Comparison of ENCODE assay signal across 8 cellular contexts in genomic region chr18:32049393-32050161, GRCh38. TPM values are rescaled to one million over a fixed set of nuclear protein-coding genes. Genes with fewer than 3 reads are reported as not detected.
DNase-seq lines count a peak whose midpoint lies in the region; ATAC-seq, FAIRE-seq and TF ChIP-seq lines count a peak whose summit lies in the region.

No MANE protein-coding gene starts in this region.

- CTCF ChIA-PET in CD8-positive, alpha-beta memory T cell (lab: Charles Lee) = interaction anchor here (0.9 to 2.5 kb wide), 5 partner anchors 9 to 72 kb away, joined by 4 to 16 read pairs (median 6); partner anchors contain the start of gene RNF125

- intact Hi-C loops in right cardiac atrium (cut with DNase I) = no loop called here

- peak overlapping the region in 7 of 8 donors; percentile 72 to 94 (median 87) for H3K27ac Mint-ChIP-seq in CD8-positive, alpha-beta memory T cell

- H3K9me3 Mint-ChIP-seq in CD8-positive, alpha-beta memory T cell = peaks cover 0 to 2% (median 0%) of the 10 kb centered on the region in 5 donors

- H3K36me3 ChIP-seq in CD8-positive, alpha-beta memory T cell (ENCODE audit: insufficient read depth, low read length) = peaks cover 11% of the 10 kb centered on the region

- DNase-seq in CD8-positive, alpha-beta memory T cell = peak in 4 of 5 donors; percentile 21 to 57 (median 30)
- peak; percentile 16 for DNase-seq in activated CD8-positive, alpha-beta memory T cell treated with anti-CD3 and anti-CD28 coated beads, Interleukin-2, amount 50 U/mL, for 1 hour (ENCODE audit: extremely low read depth)
- DNase-seq in right cardiac atrium (peak; percentile 23 to 74 (median 74)), GM10266 (ENCODE audit: extremely low spot score) (no peak), 8988T (no peak), H54 (ENCODE audit: insufficient read length, low spot score) (no peak)
- peak; percentile 67 for DNase-seq in stimulated activated CD8-positive, alpha-beta memory T cell treated with anti-CD3 and anti-CD28 coated beads, Interleukin-4, amount 100 ng/mL, for 48 hours

- H3K27me3 ChIP-seq in CD8-positive, alpha-beta memory T cell (ENCODE audit: insufficient read depth, low read length, poor library complexity, severe bottlenecking) = no peaks in the 10 kb centered on the region
- no peaks in the 10 kb centered on the region for H3K27me3 ChIP-seq in right cardiac atrium (ENCODE audit: control insufficient read depth, insufficient read depth)

- H3K4me1 Mint-ChIP-seq in CD8-positive, alpha-beta memory T cell = peaks cover 39 to 64% (median 50%) of the 10 kb centered on the region in 3 donors

- TF ChIP-seq POLR2A in H54 (IDR thresholded peaks at IDR 0.05; ENCODE audit: low read depth, low read length) = no peak

- no peak for FAIRE-seq in H54 (lab: Jason Lieb, UNC)

- H3K4me3 Mint-ChIP-seq in CD8-positive, alpha-beta memory T cell = peak overlapping the region; percentile 14 to 71 (median 61)

- peaks cover 25% of the 10 kb centered on the region for H3K4me1 ChIP-seq in CD8-positive, alpha-beta memory T cell (ENCODE audit: insufficient read depth, low read length)
- peaks cover 6% of the 10 kb centered on the region for H3K4me1 ChIP-seq in right cardiac atrium (ENCODE audit: control insufficient read depth, insufficient read depth, low read length)

- H3K36me3 Mint-ChIP-seq in CD8-positive, alpha-beta memory T cell = peaks cover 4 to 70% (median 15%) of the 10 kb centered on the region in 3 donors

- no peak overlapping the region for H3K27ac ChIP-seq in CD8-positive, alpha-beta memory T cell (ENCODE audit: low read depth, low read length)
- H3K27ac ChIP-seq in right cardiac atrium (ENCODE audit: low read length) = no peak overlapping the region

- no peak for TF ChIP-seq CTCF in GM10266 (IDR thresholded peaks at IDR 0.05; ENCODE audit: control insufficient read depth, insufficient read depth, low read depth, missing control alignments)

- WGBS in right cardiac atrium = 84% methylated on average over 3 of the region's 3 CpGs

- no peaks in the 10 kb centered on the region for H3K9me3 ChIP-seq in CD8-positive, alpha-beta memory T cell (ENCODE audit: low read length)
- H3K9me3 ChIP-seq in right cardiac atrium (ENCODE audit: control insufficient read depth, low read length) = no peaks in the 10 kb centered on the region

- ATAC-seq in HG03175 (IDR thresholded peaks at IDR 0.05; ENCODE audit: unreplicated experiment) (peak; percentile 38), right cardiac atrium (peak; percentile 55 to 60)

- H3K4me3 ChIP-seq in CD8-positive, alpha-beta memory T cell (ENCODE audit: low read length) = peak overlapping the region; percentile 16
- no peak overlapping the region for H3K4me3 ChIP-seq in right cardiac atrium (ENCODE audit: low read length)

- POLR2A ChIA-PET in CD8-positive, alpha-beta memory T cell (lab: Charles Lee) = interaction anchor here (1.4 to 3.5 kb wide), 2 partner anchors 9 to 30 kb away, joined by 3 to 16 read pairs; partner anchors contain the start of gene RNF125

- peaks cover 0 to 2% of the 10 kb centered on the region in 2 donors for H3K27me3 Mint-ChIP-seq in CD8-positive, alpha-beta memory T cell

RNA-seq across cellular contexts. Expression of gene RNF125, which starts 31.0 kb away (rescaled TPM):
- total RNA-seq in CD8-positive, alpha-beta memory T cell = 10 to 100 TPM; 41.3 to 42.8 TPM
- polyA plus RNA-seq in CD8-positive, alpha-beta memory T cell = 66.6 TPM
- 1 to 10 TPM; 1.1 to 2.4 (median 1.9) TPM for total RNA-seq in right cardiac atrium
- 2.7 TPM for polyA plus RNA-seq in right cardiac atrium

RNA-seq across cellular contexts. Expression of gene RNF138, which starts 42.1 kb away (rescaled TPM):
- total RNA-seq in CD8-positive, alpha-beta memory T cell = 10 to 100 TPM; 82.7 to 87.8 TPM
- polyA plus RNA-seq in CD8-positive, alpha-beta memory T cell = 54.9 TPM
- 10 to 100 TPM; 12.7 to 15.7 (median 13.3) TPM for total RNA-seq in right cardiac atrium
- polyA plus RNA-seq in right cardiac atrium = 6.4 TPM

Comparison
In these comparisons a context has a peak if more than half of its experiments do, and no peak if none do; other contexts are left out.
1. DNase-seq: peak in CD8-positive, alpha-beta memory T cell (4 of 5), activated CD8-positive, alpha-beta memory T cell treated with anti-CD3 and anti-CD28 coated beads, Interleukin-2, amount 50 U/mL, for 1 hour (single experiment), right cardiac atrium (3 of 3) and stimulated activated CD8-positive, alpha-beta memory T cell treated with anti-CD3 and anti-CD28 coated beads, Interleukin-4, amount 100 ng/mL, for 48 hours (single experiment); none in GM10266 (single experiment), 8988T (single experiment) and H54 (single experiment).
2. RNA of gene RNF125, which starts 31.0 kb away (total RNA-seq): 41.3 to 42.8 TPM in CD8-positive, alpha-beta memory T cell; 1.1 to 2.4 TPM in right cardiac atrium; every median in the first group is over 10 times any median in the second.
3. RNA of gene RNF138, which starts 42.1 kb away (total RNA-seq): 82.7 to 87.8 TPM in CD8-positive, alpha-beta memory T cell; 12.7 to 15.7 TPM in right cardiac atrium; every median in the first group is over 4 times any median in the second.